ENCODE assay signal across 3 cellular contexts in genomic region chr3:21766002-21766401, GRCh38. TPM values are rescaled to one million over a fixed set of nuclear protein-coding genes. Genes with fewer than 3 reads are reported as not detected.
"Had no signal": no experiment of that assay in that cellular context is flagged by ENCODE, and none has a peak within 500 bp of the region (broad histone marks: within the 10 kb centered on the region; RNA-seq: fewer than 3 reads in every experiment).

No MANE protein-coding gene starts in this region.

- H3K4me3 ChIP-seq: GM12878 had no signal

- ATAC-seq: GM12878 had no signal

- DNase-seq: GDM1, GF-D8 had no signal

RNA-seq across cellular contexts. Expression of gene ZNF385D, which starts 15.0 kb away (rescaled TPM):
- total RNA-seq: GM12878 had no signal
